In genomic region chr2:126200538-126200937, GRCh38 we compare ENCODE assay signal across 23 cellular contexts.
DNase-seq lines count a peak whose midpoint lies in the region; ATAC-seq and TF ChIP-seq lines count a peak whose summit lies in the region.
"Had no signal": no experiment of that assay in that cellular context is flagged by ENCODE, and none has a peak within 500 bp of the region (broad histone marks: within the 10 kb centered on the region; RNA-seq: fewer than 3 reads in every experiment).

No MANE protein-coding gene starts in this region.

- H3K27me3 Mint-ChIP-seq in glutamatergic neuron (ENCODE audit: unreplicated experiment), result peaks cover 1% of the 10 kb centered on the region
- H3K27me3 Mint-ChIP-seq: CD4-positive, CD25-positive, alpha-beta regulatory T cell; CD8-positive, alpha-beta memory T cell had no signal

- POLR2A ChIA-PET in HEK293T (lab: Yijun Ruan, JAX), result no interaction called here

- CTCF ChIA-PET in HEK293T (lab: Yijun Ruan, JAX), result no interaction called here

- H4K8ac ChIP-seq in mesendoderm (ENCODE audit: low read depth, low read length), result no peak overlapping the region

- H4K5ac ChIP-seq in mesendoderm (ENCODE audit: low read length), result no peak overlapping the region

- no peak overlapping the region for H2BK120ac ChIP-seq in mesendoderm (ENCODE audit: low read depth, low read length)

- no peaks in the 10 kb centered on the region for H3K4me1 ChIP-seq in mesendoderm (ENCODE audit: control insufficient read depth, low read depth, low read length)
- H3K4me1 ChIP-seq: BE2C, BLaER1 had no signal

- H3K56ac ChIP-seq in mesendoderm (ENCODE audit: low read length), result no peak overlapping the region

- H2AK5ac ChIP-seq in mesendoderm (ENCODE audit: low read length), result no peak overlapping the region

- H3K79me2 ChIP-seq in mesendoderm (ENCODE audit: control insufficient read depth, insufficient read depth, low read length), result no peaks in the 10 kb centered on the region

- DNase-seq in mesendoderm, result peak; percentile 9
- peak; percentile 36 for DNase-seq in renal cortical epithelial cell (ENCODE audit: low read depth)
- no peak for DNase-seq in glutamatergic neuron
- no peak for DNase-seq in HEK293T (ENCODE audit: extremely low spot score)
- DNase-seq: 8988T; ACHN; BE2C; C1 segment of cervical spinal cord; CD4-positive, alpha-beta memory T cell; CD4-positive, CD25-positive, alpha-beta regulatory T cell; CD8-positive, alpha-beta memory T cell; COR-L47; DMS 273 treated with DMSO at 0.1 percent for 48 hours; DMS153; DMS53; DMS79; DND-41; EL; GDM1 had no signal

- no peak overlapping the region for H3K4me2 ChIP-seq in mesendoderm (ENCODE audit: low read length)
- H3K4me2 ChIP-seq: BLaER1 had no signal

- no peak overlapping the region for H3K18ac ChIP-seq in mesendoderm (ENCODE audit: low read length)

- H3K9ac ChIP-seq in mesendoderm (ENCODE audit: low read length), result no peak overlapping the region
- H3K9ac ChIP-seq: BLaER1 had no signal

- no peak overlapping the region for H2BK15ac ChIP-seq in mesendoderm (replicated peaks; ENCODE audit: low read depth)

- no peak overlapping the region for H3K4me3 Mint-ChIP-seq in glutamatergic neuron (ENCODE audit: unreplicated experiment)
- H3K4me3 Mint-ChIP-seq: CD14-positive monocyte; CD4-positive, alpha-beta memory T cell; CD4-positive, CD25-positive, alpha-beta regulatory T cell; CD8-positive, alpha-beta memory T cell had no signal

- H3K4me1 Mint-ChIP-seq in glutamatergic neuron (ENCODE audit: low read depth, unreplicated experiment), result no peaks in the 10 kb centered on the region
- H3K4me1 Mint-ChIP-seq: CD14-positive monocyte; CD4-positive, alpha-beta memory T cell; CD4-positive, CD25-positive, alpha-beta regulatory T cell; CD8-positive, alpha-beta memory T cell had no signal

- H3K36me3 Mint-ChIP-seq in glutamatergic neuron (ENCODE audit: unreplicated experiment), result no peaks in the 10 kb centered on the region
- H3K36me3 Mint-ChIP-seq: CD14-positive monocyte; CD4-positive, alpha-beta memory T cell; CD4-positive, CD25-positive, alpha-beta regulatory T cell; CD8-positive, alpha-beta memory T cell had no signal

- no CpG with 5 or more reads among the region's 3 CpGs for WGBS in mesendoderm (ENCODE audit: extremely low coverage, insufficient coverage, low lambda C conversion rate)

- H3K27me3 ChIP-seq in mesendoderm (ENCODE audit: insufficient read depth, low read length, poor library complexity), result no peaks in the 10 kb centered on the region
- H3K27me3 ChIP-seq: BE2C, BLaER1 had no signal

- no peak overlapping the region for H3K27ac Mint-ChIP-seq in glutamatergic neuron (ENCODE audit: unreplicated experiment)
- H3K27ac Mint-ChIP-seq: CD14-positive monocyte; CD4-positive, alpha-beta memory T cell; CD4-positive, CD25-positive, alpha-beta regulatory T cell; CD8-positive, alpha-beta memory T cell had no signal

- no peak for TF ChIP-seq CTCF in glutamatergic neuron (IDR thresholded peaks at IDR 0.05; ENCODE audit: partially characterized antibody, unreplicated experiment)

- H3K79me1 ChIP-seq in mesendoderm (ENCODE audit: low read length), result no peaks in the 10 kb centered on the region

- H3K4ac ChIP-seq in mesendoderm (ENCODE audit: low read depth, low read length), result no peak overlapping the region

- no peak overlapping the region for H3K4me3 ChIP-seq in mesendoderm (ENCODE audit: low read length)
- H3K4me3 ChIP-seq: BLaER1, GM12878 had no signal

- no peak for ATAC-seq in GM18517 (IDR thresholded peaks at IDR 0.05; ENCODE audit: unreplicated experiment)
- ATAC-seq: GM12878 had no signal

- H3K36me3 ChIP-seq in mesendoderm (ENCODE audit: control insufficient read depth, insufficient read depth, low read length), result no peaks in the 10 kb centered on the region
- H3K36me3 ChIP-seq: BE2C, BLaER1 had no signal

- H3K23ac ChIP-seq in mesendoderm (ENCODE audit: low read length), result no peak overlapping the region

- peaks cover 2% of the 10 kb centered on the region for H3K9me3 Mint-ChIP-seq in glutamatergic neuron (ENCODE audit: unreplicated experiment)

- no peak overlapping the region for H3K27ac ChIP-seq in mesendoderm (ENCODE audit: low read depth, low read length)
- H3K27ac ChIP-seq: BLaER1 had no signal

- no peak overlapping the region for H2BK5ac ChIP-seq in mesendoderm (ENCODE audit: low read length)

TF ChIP-seq in HEK293T, 16 proteins besides CTCF, POLR2A, EP300 and RAD21:
- TF ChIP-seq L3MBTL2 (conservative IDR thresholded peaks at IDR 0.05) (no peak), HDGF (IDR thresholded peaks at IDR 0.05; ENCODE audit: borderline replicate concordance) (no peak), FOXM1 (IDR thresholded peaks at IDR 0.05; ENCODE audit: borderline replicate concordance) (no peak), PKNOX1 (IDR thresholded peaks at IDR 0.05) (no peak), NFRKB (IDR thresholded peaks at IDR 0.05) (no peak), SP1 (IDR thresholded peaks at IDR 0.05) (no peak), ZNF384 (IDR thresholded peaks at IDR 0.05) (no peak), FOXK2 (IDR thresholded peaks at IDR 0.05) (no peak)

Comparison
In these comparisons a context has a peak if more than half of its experiments do, and no peak if none do; other contexts are left out.
1. DNase-seq: peak in mesendoderm (single experiment) and renal cortical epithelial cell (single experiment); none in glutamatergic neuron (single experiment) and HEK293T (single experiment).